ENCODE assay signal across 28 cellular contexts in the genomic region with DNA sequence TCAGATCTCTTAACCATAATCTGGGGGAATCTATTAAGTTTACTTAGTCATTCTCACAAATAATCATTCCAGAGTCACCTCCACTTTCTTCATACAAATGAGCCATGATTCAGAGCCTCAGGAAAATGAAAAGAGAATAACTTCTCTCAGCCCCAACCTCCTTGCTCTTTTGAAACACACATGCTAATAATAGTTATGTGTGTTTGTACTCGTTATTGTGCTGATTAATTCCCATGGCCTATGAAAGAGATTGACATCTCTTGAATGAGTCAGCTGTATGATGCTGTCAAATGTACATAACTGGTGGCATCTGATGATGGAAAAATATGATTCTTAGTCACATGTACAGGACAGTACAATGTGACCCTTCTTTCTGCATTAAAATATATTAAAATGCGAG. TPM values are rescaled to one million over a fixed set of nuclear protein-coding genes. Genes with fewer than 3 reads are reported as not detected.
DNase-seq lines count a peak whose midpoint lies in the region; ATAC-seq, FAIRE-seq and TF ChIP-seq lines count a peak whose summit lies in the region.
"Had no signal": no experiment of that assay in that cellular context is flagged by ENCODE, and none has a peak within 500 bp of the region (broad histone marks: within the 10 kb centered on the region; RNA-seq: fewer than 3 reads in every experiment).

No MANE protein-coding gene starts in this region.

- H3K79me2 ChIP-seq in PC-3 (ENCODE audit: low read length) (no peaks in the 10 kb centered on the region), K562 (ENCODE audit: control insufficient read depth, insufficient read depth, low read length) (no peaks in the 10 kb centered on the region), hepatocyte (no peaks in the 10 kb centered on the region)

- DNase-seq in COLO829 (ENCODE audit: low spot score) (peak; percentile 61), PC-3 (peak; percentile 43), K562 (ENCODE audit: extremely low read depth in 1 of 4, low spot score in 3 of 4) (no peak), iris pigment epithelial cell (ENCODE audit: low read depth) (peak; percentile 25), hepatocyte (ENCODE audit: low spot score) (no peak), LoVo (ENCODE audit: low spot score) (no peak)
- no peak for DNase-seq in stimulated activated naive CD8-positive, alpha-beta T cell treated with anti-CD3 and anti-CD28 coated beads, Interleukin-15, Interleukin-2, amounts not matched to agents 100 U/mL and 50 U/mL, for 24 hours
- no peak for DNase-seq in T-helper 2 cell treated with Interferon-gamma antibody and Interleukin-4, amounts not matched to agents 5 μg/mL and 100 μg/mL, for 36 hours (ENCODE audit: low spot score)
- DNase-seq: activated CD4-positive, alpha-beta T cell treated with anti-CD3 and anti-CD28 coated beads for 1 hour; activated gamma-delta T cell treated with Interleukin-2 at 50 U/mL for 16 hours; adrenal gland; DMS53; effector memory CD8-positive, alpha-beta T cell; islet precursor cell; midbrain; naive thymus-derived CD8-positive, alpha-beta T cell; NCI-H1105; NCI-H1930; NCI-H524 treated with DMSO at 0.1 percent for 48 hours; NK-92 treated with Interleukin-12 subunit alpha and Interleukin-12 subunit beta, amount 100 ng/mL, for 24 hours; SHP77 treated with DMSO at 0.1 percent for 48 hours; stimulated activated CD4-positive, alpha-beta T cell treated with anti-CD3 and anti-CD28 coated beads, Interleukin-1b, Interleukin-23, amount 100 ng/mL, for 48 hours; transverse colon had no signal

- no peak overlapping the region for H3K4me3 Mint-ChIP-seq in T-helper 2 cell treated with Interferon-gamma antibody and Interleukin-4, amounts not matched to agents 5 μg/mL and 100 μg/mL, for 36 hours
- H3K4me3 Mint-ChIP-seq: effector memory CD8-positive, alpha-beta T cell; naive thymus-derived CD8-positive, alpha-beta T cell had no signal

- no peak for TF ChIP-seq POLR2A in K562 (conservative IDR thresholded peaks at IDR 0.05)

- no peaks in the 10 kb centered on the region for H3K27me3 Mint-ChIP-seq in T-helper 2 cell treated with Interferon-gamma antibody and Interleukin-4, amounts not matched to agents 5 μg/mL and 100 μg/mL, for 36 hours (ENCODE audit: low read depth)
- H3K27me3 Mint-ChIP-seq: effector memory CD8-positive, alpha-beta T cell; naive thymus-derived CD8-positive, alpha-beta T cell had no signal

- TF ChIP-seq CTCF in PC-3 (conservative IDR thresholded peaks at IDR 0.05; ENCODE audit: low read depth, low read length) (no peak), K562 (IDR thresholded peaks at IDR 0.05 in 2 of 3, conservative IDR thresholded peaks at IDR 0.05 in 1 of 3; ENCODE audit: insufficient read depth in 2 of 3, low read depth in 1 of 3, low read length in 3 of 3) (no peak), hepatocyte (IDR thresholded peaks at IDR 0.05; ENCODE audit: poor library complexity) (no peak)

- no peaks in the 10 kb centered on the region for H3K9me3 Mint-ChIP-seq in T-helper 2 cell treated with Interferon-gamma antibody and Interleukin-4, amounts not matched to agents 5 μg/mL and 100 μg/mL, for 36 hours
- H3K9me3 Mint-ChIP-seq: effector memory CD8-positive, alpha-beta T cell; naive thymus-derived CD8-positive, alpha-beta T cell had no signal

- FAIRE-seq in K562 (lab: Jason Lieb, UNC): no peak
- FAIRE-seq: G401.6, H54 had no signal

- H3K9me2 ChIP-seq in PC-3 (replicated peaks; ENCODE audit: low read length) (no peaks in the 10 kb centered on the region), hepatocyte (replicated peaks; ENCODE audit: insufficient read depth) (no peaks in the 10 kb centered on the region)

- H3K27ac ChIP-seq in PC-3 (ENCODE audit: low read length): no peak overlapping the region
- H3K27ac ChIP-seq in K562 (ENCODE audit: extremely low read depth, low read depth, low read length): no peak overlapping the region
- no peak overlapping the region for H3K27ac ChIP-seq in hepatocyte
- H3K27ac ChIP-seq: adrenal gland, cardiac muscle cell, coronary artery, transverse colon had no signal

- H3K4me3 ChIP-seq in PC-3 (ENCODE audit: low read length): no peak overlapping the region
- no peak overlapping the region for H3K4me3 ChIP-seq in K562
- H3K4me3 ChIP-seq in hepatocyte: no peak overlapping the region
- H3K4me3 ChIP-seq: adrenal gland, cardiac muscle cell, coronary artery, smooth muscle cell, transverse colon had no signal

- 64% methylated on average over 2 of the region's 2 CpGs for WGBS in K562 (ENCODE audit: insufficient coverage, low coverage, missing lambda C conversion rate)
- WGBS in hepatocyte (ENCODE audit: low lambda C conversion rate, missing lambda C conversion rate): 96% methylated on average over 2 of the region's 2 CpGs

- no peaks in the 10 kb centered on the region for H3K4me1 ChIP-seq in PC-3 (ENCODE audit: insufficient read depth, low read length)
- no peaks in the 10 kb centered on the region for H3K4me1 ChIP-seq in K562 (replicated peaks in 1 of 2; ENCODE audit: control insufficient read depth in 2 of 2, insufficient read depth in 2 of 2, low read length in 2 of 2)
- H3K4me1 ChIP-seq in hepatocyte (ENCODE audit: insufficient read depth): no peaks in the 10 kb centered on the region
- H3K4me1 ChIP-seq: adrenal gland had no signal

- POLR2A ChIA-PET in PC-3 (lab: Charles Lee; ENCODE audit: unreplicated experiment): no interaction called here
- POLR2A ChIA-PET in K562 (lab: Yijun Ruan, JAX): no interaction called here

- H3K4me2 ChIP-seq in PC-3 (ENCODE audit: low read length): no peak overlapping the region
- no peak overlapping the region for H3K4me2 ChIP-seq in K562 (ENCODE audit: insufficient read depth, low read length)
- H3K4me2 ChIP-seq in hepatocyte: no peak overlapping the region
- H3K4me2 ChIP-seq: smooth muscle cell had no signal

- H3K27me3 ChIP-seq in PC-3 (ENCODE audit: low read length) (no peaks in the 10 kb centered on the region), K562 (ENCODE audit: control insufficient read depth in 2 of 2, insufficient read depth in 2 of 2, low read length in 2 of 2) (no peaks in the 10 kb centered on the region), hepatocyte (no peaks in the 10 kb centered on the region)
- H3K27me3 ChIP-seq: adrenal gland, cardiac muscle cell, transverse colon had no signal

- no peaks in the 10 kb centered on the region for H3K9me3 ChIP-seq in PC-3 (ENCODE audit: low read length)
- H3K9me3 ChIP-seq in K562 (replicated peaks; ENCODE audit: control insufficient read depth, insufficient read depth, low read depth, low read length): no peaks in the 10 kb centered on the region
- no peaks in the 10 kb centered on the region for H3K9me3 ChIP-seq in hepatocyte (ENCODE audit: low read depth)
- H3K9me3 ChIP-seq: adrenal gland, transverse colon had no signal

- intact Hi-C loops in PC-3 (cut with micrococcal nuclease): no loop called here
- intact Hi-C loops in K562 (cut with micrococcal nuclease): loop anchor here (10.0 kb wide), 1 partner anchor 78 kb away; no protein-coding TSS in a partner anchor

- in situ Hi-C loops in K562 (cut with MboI): no loop called here

- BruUV-seq in PC-3 (replicated peaks; lab: Mats Ljungman, UMichigan) (no TSS peak), K562 (replicated peaks; lab: Mats Ljungman, UMichigan) (no TSS peak)

- peaks cover 4% of the 10 kb centered on the region for H3K4me1 Mint-ChIP-seq in T-helper 2 cell treated with Interferon-gamma antibody and Interleukin-4, amounts not matched to agents 5 μg/mL and 100 μg/mL, for 36 hours (ENCODE audit: low read depth)
- H3K4me1 Mint-ChIP-seq: naive thymus-derived CD8-positive, alpha-beta T cell had no signal

- peak; percentile 74 for ATAC-seq in PC-3
- no peak for ATAC-seq in K562
- no peak for ATAC-seq in stimulated activated naive CD8-positive, alpha-beta T cell treated with anti-CD3 and anti-CD28 coated beads, Interleukin-15, Interleukin-2, amounts not matched to agents 100 U/mL and 50 U/mL, for 24 hours
- ATAC-seq: effector memory CD8-positive, alpha-beta T cell; naive thymus-derived CD8-positive, alpha-beta T cell had no signal

- H4K20me1 ChIP-seq in PC-3 (ENCODE audit: low read length) (no peaks in the 10 kb centered on the region), K562 (replicated peaks; ENCODE audit: control insufficient read depth, insufficient read depth, low read length) (no peaks in the 10 kb centered on the region), hepatocyte (ENCODE audit: insufficient read depth, poor library complexity, severe bottlenecking) (no peaks in the 10 kb centered on the region)

- H3K27ac Mint-ChIP-seq in T-helper 2 cell treated with Interferon-gamma antibody and Interleukin-4, amounts not matched to agents 5 μg/mL and 100 μg/mL, for 36 hours: no peak overlapping the region
- H3K27ac Mint-ChIP-seq: effector memory CD8-positive, alpha-beta T cell; naive thymus-derived CD8-positive, alpha-beta T cell had no signal

- CTCF ChIA-PET in PC-3 (lab: Charles Lee): no interaction called here
- CTCF ChIA-PET in K562 (lab: Yijun Ruan, JAX; ENCODE audit: low intra/inter-chr PET ratio): no interaction called here

- H3F3A ChIP-seq in PC-3 (ENCODE audit: low read length, unreplicated experiment): no peaks in the 10 kb centered on the region

- peaks cover 49% of the 10 kb centered on the region for H3K36me3 Mint-ChIP-seq in T-helper 2 cell treated with Interferon-gamma antibody and Interleukin-4, amounts not matched to agents 5 μg/mL and 100 μg/mL, for 36 hours (ENCODE audit: low read depth)
- H3K36me3 Mint-ChIP-seq: naive thymus-derived CD8-positive, alpha-beta T cell had no signal

- H3K9me1 ChIP-seq in K562 (ENCODE audit: control insufficient read depth, insufficient read depth, low read length): no peaks in the 10 kb centered on the region

- H3K9ac ChIP-seq in PC-3 (ENCODE audit: low read length) (no peak overlapping the region), K562 (ENCODE audit: insufficient read depth in 1 of 2, low read depth in 2 of 2, low read length in 2 of 2) (no peak overlapping the region)

- no peak for TF ChIP-seq EP300 in K562 (IDR thresholded peaks at IDR 0.05; ENCODE audit: low read length)

- peaks cover 77% of the 10 kb centered on the region for H3K36me3 ChIP-seq in PC-3 (ENCODE audit: low read depth, low read length)
- H3K36me3 ChIP-seq in K562 (ENCODE audit: control insufficient read depth, insufficient read depth, low read length): peaks cover 95% of the 10 kb centered on the region
- H3K36me3 ChIP-seq in hepatocyte (replicated peaks; ENCODE audit: insufficient read depth, low read depth): no peaks in the 10 kb centered on the region
- H3K36me3 ChIP-seq: adrenal gland, cardiac muscle cell, transverse colon had no signal

- TF ChIP-seq RAD21 in K562 (CRISPR knock-in tag; conservative IDR thresholded peaks at IDR 0.05 in 1 of 2, IDR thresholded peaks at IDR 0.05 in 1 of 2): no peak

- no peak overlapping the region for H2AFZ ChIP-seq in PC-3 (ENCODE audit: low read length)
- no peak overlapping the region for H2AFZ ChIP-seq in K562 (ENCODE audit: low read depth, low read length)
- no peak overlapping the region for H2AFZ ChIP-seq in hepatocyte

RNA-seq across cellular contexts. Expression of gene DTL, which starts 41.5 kb away (rescaled TPM):
- total RNA-seq in PC-3 (2014; rRNA removed): 57.9 and 65.0 TPM in 2 replicates
- 43.6 and 104 TPM in 2 replicates for total RNA-seq in K562 (2011; cell fraction: chromatin; rRNA removed; ENCODE audit: low replicate concordance)
- total RNA-seq in K562 (2011; cell fraction: nucleolus; rRNA removed): 28.5 and 36.7 TPM in 2 replicates
- 41.9 and 52.9 TPM in 2 replicates for total RNA-seq in K562 (2011; cell fraction: nucleoplasm; rRNA removed)
- total RNA-seq in K562 (2014; rRNA removed): 49.1 and 57.4 TPM in 2 replicates
- 63.2 and 71.8 TPM in 2 replicates for total RNA-seq in K562 (2014; rRNA removed; fragmentation: Illumina TruSeq; extraction: Trizol)
- 49.2 and 57.7 TPM in 2 replicates for total RNA-seq in K562 (2015; rRNA removed; fragmentation: Illumina TruSeq; extraction: Trizol)
- 64.3 and 74.4 TPM in 2 replicates for total RNA-seq in K562 (2021)
- polyA plus RNA-seq in K562 (2011; rRNA removed): 66.2 and 86.2 TPM in 2 replicates
- polyA plus RNA-seq in K562 (2011; cell fraction: cytosol; rRNA removed): 53.2 and 54.9 TPM in 2 replicates
- polyA plus RNA-seq in K562 (2011; cell fraction: nucleus; rRNA removed): 96.4 and 104 TPM in 2 replicates
- polyA plus RNA-seq in K562 (2012): 42.5 and 55.4 TPM in 2 replicates
- 70.5 and 81.0 TPM in 2 replicates for polyA plus RNA-seq in K562 (2014; fragmentation: Illumina TruSeq; extraction: Trizol)
- polyA plus RNA-seq in K562 (2014; fragmentation: Nextera tagmentation; extraction: Ambion mirVana): 10 to 100 TPM; 38.3 to 66.7 TPM
- polyA plus RNA-seq in K562 (2014; rRNA removed): 42.9 and 48.6 TPM in 2 replicates
- 116 and 121 TPM in 2 replicates for polyA minus RNA-seq in K562 (2011; rRNA and poly(A)+ RNA removed)
- 30.4 and 53.4 TPM in 2 replicates for polyA minus RNA-seq in K562 (2011; cell fraction: cytosol; rRNA and poly(A)+ RNA removed)
- 49.1 and 71.4 TPM in 2 replicates for polyA minus RNA-seq in K562 (2011; cell fraction: nucleus; rRNA and poly(A)+ RNA removed)
- total RNA-seq in hepatocyte: 5.7 and 6.7 TPM in 2 replicates
- polyA plus RNA-seq in hepatocyte: 1.2 and 3.1 TPM in 2 replicates

RNA-seq across cellular contexts. Expression of gene INTS7, which starts 41.7 kb away (rescaled TPM):
- total RNA-seq in PC-3 (2014; rRNA removed) (25.3 and 28.3 TPM in 2 replicates), K562 (2014; rRNA removed) (27.3 and 33.8 TPM in 2 replicates), K562 (2014; rRNA removed; fragmentation: Illumina TruSeq; extraction: Trizol) (41.8 and 45.2 TPM in 2 replicates), K562 (2015; rRNA removed; fragmentation: Illumina TruSeq; extraction: Trizol) (34.3 and 38.9 TPM in 2 replicates), K562 (2021) (38.0 and 40.4 TPM in 2 replicates), hepatocyte (15.5 and 18.4 TPM in 2 replicates)
- 77.2 and 123 TPM in 2 replicates for total RNA-seq in K562 (2011; cell fraction: chromatin; rRNA removed; ENCODE audit: low replicate concordance)
- total RNA-seq in K562 (2011; cell fraction: nucleolus; rRNA removed): 32.5 and 36.2 TPM in 2 replicates
- total RNA-seq in K562 (2011; cell fraction: nucleoplasm; rRNA removed): 45.5 and 66.6 TPM in 2 replicates
- polyA plus RNA-seq in K562 (2011; rRNA removed) (66.4 and 68.4 TPM in 2 replicates), K562 (2014; fragmentation: Illumina TruSeq; extraction: Trizol) (42.8 and 51.2 TPM in 2 replicates), K562 (2014; fragmentation: Nextera tagmentation; extraction: Ambion mirVana) (10 to 100 TPM; 36.5 to 57.0 TPM), K562 (2014; rRNA removed) (29.8 and 33.3 TPM in 2 replicates), hepatocyte (11.8 and 14.6 TPM in 2 replicates)
- 29.8 and 33.2 TPM in 2 replicates for polyA plus RNA-seq in K562 (2011; cell fraction: cytosol; rRNA removed)
- 36.3 and 41.0 TPM in 2 replicates for polyA plus RNA-seq in K562 (2011; cell fraction: nucleus; rRNA removed)
- polyA plus RNA-seq in K562 (2012): 29.0 and 29.7 TPM in 2 replicates
- 98.6 and 113 TPM in 2 replicates for polyA minus RNA-seq in K562 (2011; rRNA and poly(A)+ RNA removed)
- 39.9 and 52.7 TPM in 2 replicates for polyA minus RNA-seq in K562 (2011; cell fraction: cytosol; rRNA and poly(A)+ RNA removed)
- polyA minus RNA-seq in K562 (2011; cell fraction: nucleus; rRNA and poly(A)+ RNA removed): 37.4 and 74.0 TPM in 2 replicates

Comparison
In these comparisons a context has a peak if more than half of its experiments do, and no peak if none do; other contexts are left out.
1. DNase-seq: peak in COLO829 (single experiment), PC-3 (single experiment) and iris pigment epithelial cell (single experiment); none in K562 (0 of 4), stimulated activated naive CD8-positive, alpha-beta T cell treated with anti-CD3 and anti-CD28 coated beads, Interleukin-15, Interleukin-2, amounts not matched to agents 100 U/mL and 50 U/mL, for 24 hours (single experiment), T-helper 2 cell treated with Interferon-gamma antibody and Interleukin-4, amounts not matched to agents 5 μg/mL and 100 μg/mL, for 36 hours (single experiment), hepatocyte (single experiment) and LoVo (single experiment).